ENCODE assay signal across 8 cellular contexts in the genomic region with DNA sequence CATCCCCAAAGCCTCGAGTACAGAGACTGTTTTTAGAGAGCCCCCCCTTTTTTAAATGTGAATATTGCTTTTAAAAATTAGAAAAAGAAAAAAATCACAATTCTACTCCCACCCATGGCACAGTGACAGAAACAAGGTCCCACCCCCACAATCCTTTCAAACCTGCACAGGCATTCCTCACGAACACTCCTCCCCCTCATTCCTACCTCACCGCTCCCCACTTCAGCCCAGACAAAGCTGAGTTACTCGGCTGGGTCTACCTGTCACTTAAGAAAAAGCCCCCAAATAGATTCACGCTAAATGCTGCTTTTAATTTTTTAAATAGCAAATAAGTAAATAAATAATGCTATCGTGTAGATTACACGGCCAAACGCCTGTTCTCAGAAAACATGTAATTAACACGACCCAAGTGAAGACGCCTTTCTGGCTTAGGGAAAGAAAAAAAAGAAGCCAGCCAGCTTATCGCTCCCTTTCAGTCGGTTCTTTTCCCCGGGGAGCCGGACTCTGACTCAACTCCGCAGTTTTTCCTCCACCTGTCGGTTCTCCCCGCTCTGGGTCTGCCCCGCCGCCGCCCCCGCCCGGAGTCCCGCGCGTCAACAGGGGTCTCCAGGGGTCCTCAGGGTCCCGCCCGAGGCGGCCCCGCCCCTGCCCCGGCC. TPM values are rescaled to one million over a fixed set of nuclear protein-coding genes. Genes with fewer than 3 reads are reported as not detected.
DNase-seq lines count a peak whose midpoint lies in the region; ATAC-seq and TF ChIP-seq lines count a peak whose summit lies in the region.

No MANE protein-coding gene starts in this region.

- no peaks in the 10 kb centered on the region for H3K36me3 ChIP-seq in vagina

- H3K27me3 ChIP-seq in vagina, result no peaks in the 10 kb centered on the region

- TF ChIP-seq CTCF in chondrocyte (IDR thresholded peaks at IDR 0.05) (no peak), mesothelial cell of epicardium (IDR thresholded peaks at IDR 0.05; ENCODE audit: unreplicated experiment) (no peak), vagina (IDR thresholded peaks at IDR 0.05) (no peak)

- H3K4me1 Mint-ChIP-seq in activated CD4-positive, alpha-beta T cell treated with anti-CD3 and anti-CD28 coated beads for 36 hours, result peaks cover 52% of the 10 kb centered on the region
- peaks cover 42% of the 10 kb centered on the region for H3K4me1 Mint-ChIP-seq in chondrocyte (ENCODE audit: low read depth)
- H3K4me1 Mint-ChIP-seq in mesothelial cell of epicardium, result peaks cover 25% of the 10 kb centered on the region

- peak overlapping the region; percentile 66 to 87 for H3K4me3 ChIP-seq in vagina

- peaks cover 18% of the 10 kb centered on the region for H3K4me1 ChIP-seq in vagina

- peak overlapping the region; percentile 75 for H3K27ac Mint-ChIP-seq in activated CD4-positive, alpha-beta T cell treated with anti-CD3 and anti-CD28 coated beads for 36 hours
- H3K27ac Mint-ChIP-seq in chondrocyte (ENCODE audit: unreplicated experiment) (peak overlapping the region; percentile 52), mesothelial cell of epicardium (peak overlapping the region; percentile 94)

- intact Hi-C loops in activated CD4-positive, alpha-beta T cell treated with anti-CD3 and anti-CD28 coated beads for 36 hours (cut with DNase I, micrococcal nuclease), result loop anchor here (1.0 to 5.0 kb wide), 7 partner anchors 51 to 1145 kb away; a partner anchor contains a TSS
- intact Hi-C loops in vagina (cut with DNase I), result no loop called here

- POLR2A ChIA-PET in activated CD4-positive, alpha-beta T cell treated with anti-CD3 and anti-CD28 coated beads for 36 hours (lab: Charles Lee), result interaction anchor here (0.5 to 1.8 kb wide), 5 partner anchors 11 to 1826 kb away, joined by 3 to 21 read pairs (median 8); no protein-coding TSS in a partner anchor

- TF ChIP-seq POLR2A in vagina (IDR thresholded peaks at IDR 0.05) (no peak), GM18505 (IDR thresholded peaks at IDR 0.05; ENCODE audit: borderline replicate concordance, extremely low read depth, insufficient read depth, insufficient read length) (no peak)

- CTCF ChIA-PET in activated CD4-positive, alpha-beta T cell treated with anti-CD3 and anti-CD28 coated beads for 36 hours (lab: Charles Lee), result interaction anchor here (0.7 to 9.8 kb wide), 16 partner anchors 10 to 556 kb away, joined by 3 to 114 read pairs (median 8); no protein-coding TSS in a partner anchor

- H3K36me3 Mint-ChIP-seq in activated CD4-positive, alpha-beta T cell treated with anti-CD3 and anti-CD28 coated beads for 36 hours (ENCODE audit: low read depth), result no peaks in the 10 kb centered on the region
- no peaks in the 10 kb centered on the region for H3K36me3 Mint-ChIP-seq in chondrocyte (ENCODE audit: low read depth)
- H3K36me3 Mint-ChIP-seq in mesothelial cell of epicardium, result no peaks in the 10 kb centered on the region

- DNase-seq in activated CD4-positive, alpha-beta T cell treated with anti-CD3 and anti-CD28 coated beads for 36 hours, result peak; percentile 12
- DNase-seq in activated CD4-positive, alpha-beta T cell treated with anti-CD3 and anti-CD28 coated beads for 1 hour, result no peak
- DNase-seq in NCI-H1436 treated with DMSO at 0.1 percent for 48 hours (lab: John Stamatoyannopoulos, UW), result peak; percentile 37
- DNase-seq in chondrocyte (ENCODE audit: low spot score), result no peak
- peak; percentile 39 to 49 for DNase-seq in mesothelial cell of epicardium (ENCODE audit: low spot score in 2 of 2, unreplicated experiment in 2 of 2)
- no peak for DNase-seq in vagina (ENCODE audit: extremely low spot score in 2 of 2)
- no peak for DNase-seq in OCI-M2 (lab: John Stamatoyannopoulos, UW; ENCODE audit: unreplicated experiment)

- H3K27ac ChIP-seq in vagina, result peak overlapping the region; percentile 92

- peak overlapping the region; percentile 75 for H3K4me3 Mint-ChIP-seq in activated CD4-positive, alpha-beta T cell treated with anti-CD3 and anti-CD28 coated beads for 36 hours
- H3K4me3 Mint-ChIP-seq in chondrocyte (ENCODE audit: unreplicated experiment) (peak overlapping the region; percentile 88), mesothelial cell of epicardium (peak overlapping the region; percentile 81)

- no peaks in the 10 kb centered on the region for H3K9me3 Mint-ChIP-seq in activated CD4-positive, alpha-beta T cell treated with anti-CD3 and anti-CD28 coated beads for 36 hours (ENCODE audit: low read depth)
- H3K9me3 Mint-ChIP-seq in chondrocyte (ENCODE audit: low read depth) (no peaks in the 10 kb centered on the region), mesothelial cell of epicardium (no peaks in the 10 kb centered on the region)

- H3K9me3 ChIP-seq in vagina, result no peaks in the 10 kb centered on the region

- H3K27me3 Mint-ChIP-seq in activated CD4-positive, alpha-beta T cell treated with anti-CD3 and anti-CD28 coated beads for 36 hours, result no peaks in the 10 kb centered on the region
- H3K27me3 Mint-ChIP-seq in chondrocyte (ENCODE audit: low read depth) (peaks cover 24% of the 10 kb centered on the region), mesothelial cell of epicardium (ENCODE audit: low read depth) (peaks cover 34% of the 10 kb centered on the region)

- no peak for ATAC-seq in activated CD4-positive, alpha-beta T cell treated with anti-CD3 and anti-CD28 coated beads for 36 hours
- no peak for ATAC-seq in GM18505 (IDR thresholded peaks at IDR 0.05; ENCODE audit: unreplicated experiment)

RNA-seq across cellular contexts. Expression of a gene that starts 0.7 kb away (rescaled TPM):
- 10 to 100 TPM; 10.9 to 11.0 TPM for total RNA-seq in activated CD4-positive, alpha-beta T cell treated with anti-CD3 and anti-CD28 coated beads for 36 hours
- total RNA-seq in chondrocyte (20.1 to 21.7 TPM (median 21.0 TPM) in 3 replicates), mesothelial cell of epicardium (10.6 to 12.6 TPM (median 12.4 TPM) in 3 replicates), vagina (24.8 TPM)

Comparison
In these comparisons a context has a peak if more than half of its experiments do, and no peak if none do; other contexts are left out.
1. DNase-seq: peak in activated CD4-positive, alpha-beta T cell treated with anti-CD3 and anti-CD28 coated beads for 36 hours (single experiment), NCI-H1436 treated with DMSO at 0.1 percent for 48 hours (single experiment) and mesothelial cell of epicardium (2 of 2); none in activated CD4-positive, alpha-beta T cell treated with anti-CD3 and anti-CD28 coated beads for 1 hour (single experiment), chondrocyte (single experiment), vagina (0 of 2) and OCI-M2 (single experiment).
2. Peak in every context shown above with its lines, with median percentiles within 50 percentile points of each other: H3K27ac Mint-ChIP-seq and H3K4me3 Mint-ChIP-seq.